Comparison of ENCODE assay signal across 8 cellular contexts in genomic region chr13:41458187-41458938, GRCh38. TPM values are rescaled to one million over a fixed set of nuclear protein-coding genes. Genes with fewer than 3 reads are reported as not detected.
DNase-seq lines count a peak whose midpoint lies in the region; ATAC-seq and TF ChIP-seq lines count a peak whose summit lies in the region.

No MANE protein-coding gene starts in this region.

- H3K9me3 ChIP-seq in smooth muscle cell (replicated peaks; ENCODE audit: low read depth) = no peaks in the 10 kb centered on the region

- H3K36me3 ChIP-seq in brain microvascular endothelial cell (replicated peaks) (no peaks in the 10 kb centered on the region), smooth muscle cell (ENCODE audit: low read depth) (no peaks in the 10 kb centered on the region)

- peaks cover 40% of the 10 kb centered on the region for H3K36me3 Mint-ChIP-seq in T-cell

- no peaks in the 10 kb centered on the region for H3K79me2 ChIP-seq in smooth muscle cell (ENCODE audit: low read depth)

- peak overlapping the region; percentile 64 for H3K4me3 ChIP-seq in brain microvascular endothelial cell (ENCODE audit: low read depth, low read length)
- peak overlapping the region; percentile 53 for H3K4me3 ChIP-seq in smooth muscle cell

- H3F3A ChIP-seq in smooth muscle cell (ENCODE audit: low read depth) = no peaks in the 10 kb centered on the region

- H3K9ac ChIP-seq in smooth muscle cell (ENCODE audit: low read depth) = peak overlapping the region; percentile 90

- no peaks in the 10 kb centered on the region for H3K9me3 Mint-ChIP-seq in T-cell

- POLR2A ChIA-PET in T-cell (lab: Charles Lee) = interaction anchor here (0.6 to 3.3 kb wide), 5 partner anchors 11 to 130 kb away, joined by 3 to 54 read pairs (median 11); no protein-coding TSS in a partner anchor

- DNase-seq in GM03348 (ENCODE audit: low spot score) (peak; percentile 41), T-cell (peak in 28 of 34 experiments; percentile 31 to 60 (median 45)), brain microvascular endothelial cell (no peak), islet precursor cell (peak; percentile 67), smooth muscle cell (lab: John Stamatoyannopoulos, UW; ENCODE audit: unreplicated experiment) (no peak), foreskin melanocyte (no peak), cerebellar cortex (ENCODE audit: low spot score) (no peak)

- H3K27ac ChIP-seq in brain microvascular endothelial cell (no peak overlapping the region), smooth muscle cell (ENCODE audit: low read depth) (no peak overlapping the region)

- in situ Hi-C loops in brain microvascular endothelial cell (cut with HindIII; ENCODE audit: low pct_ligation_motif_present, low sequenced_read_pairs) = no loop called here

- H3K4me3 Mint-ChIP-seq in T-cell = peak overlapping the region; percentile 90 to 95 (median 92)

- H4K20me1 ChIP-seq in smooth muscle cell (ENCODE audit: low read depth) = no peaks in the 10 kb centered on the region

- H3K4me1 ChIP-seq in smooth muscle cell (ENCODE audit: low read depth) = peaks cover 5% of the 10 kb centered on the region

- TF ChIP-seq CTCF in brain microvascular endothelial cell (IDR thresholded peaks at IDR 0.05; ENCODE audit: low read depth, low read length, missing control alignments) (peak; percentile 1), smooth muscle cell (IDR thresholded peaks at IDR 0.05; ENCODE audit: borderline replicate concordance, insufficient read depth, poor library complexity, severe bottlenecking) (no peak)

- H3K27me3 Mint-ChIP-seq in T-cell = peaks cover 0 to 2% of the 10 kb centered on the region in 2 donors

- peak overlapping the region; percentile 24 for H2AFZ ChIP-seq in smooth muscle cell (ENCODE audit: low read depth)

- H3K4me1 Mint-ChIP-seq in T-cell = peaks cover 57 to 59% (median 58%) of the 10 kb centered on the region in 3 donors

- peak overlapping the region; percentile 93 to 97 for H3K27ac Mint-ChIP-seq in T-cell

- CTCF ChIA-PET in T-cell (lab: Charles Lee) = interaction anchor here (0.7 to 2.8 kb wide), 11 partner anchors 9 to 254 kb away, joined by 3 to 14 read pairs (median 4); no protein-coding TSS in a partner anchor

- H3K27me3 ChIP-seq in brain microvascular endothelial cell (replicated peaks) (peaks cover 2% of the 10 kb centered on the region), smooth muscle cell (ENCODE audit: low read depth) (peaks cover 40% of the 10 kb centered on the region)

- WGBS in smooth muscle cell (ENCODE audit: low lambda C conversion rate) = 5% methylated on average over 53 of the region's 53 CpGs

- H3K4me2 ChIP-seq in smooth muscle cell = peak overlapping the region; percentile 86

- ATAC-seq in HG02678 (IDR thresholded peaks at IDR 0.05; ENCODE audit: unreplicated experiment) (peak; percentile 24), T-cell (replicated peaks in 1 of 4) (peak in 3 of 4 experiments; percentile 28 to 38 (median 32))

RNA-seq across cellular contexts. Expression of gene RGCC, which starts 1.0 kb away (rescaled TPM):
- 100 to 1,000 TPM; 151 to 515 (median 166) TPM for total RNA-seq in T-cell
- 4.5 and 15.1 TPM in 2 replicates for total RNA-seq in smooth muscle cell
- 10.7 and 11.7 TPM in 2 replicates for polyA plus RNA-seq in smooth muscle cell

Comparison
In these comparisons a context has a peak if more than half of its experiments do, and no peak if none do; other contexts are left out.
1. DNase-seq: peak in GM03348 (single experiment), T-cell (28 of 34) and islet precursor cell (single experiment); none in brain microvascular endothelial cell (single experiment), smooth muscle cell (single experiment), foreskin melanocyte (single experiment) and cerebellar cortex (single experiment).